8 cellular contexts compared by ENCODE assay signal in the genomic region with DNA sequence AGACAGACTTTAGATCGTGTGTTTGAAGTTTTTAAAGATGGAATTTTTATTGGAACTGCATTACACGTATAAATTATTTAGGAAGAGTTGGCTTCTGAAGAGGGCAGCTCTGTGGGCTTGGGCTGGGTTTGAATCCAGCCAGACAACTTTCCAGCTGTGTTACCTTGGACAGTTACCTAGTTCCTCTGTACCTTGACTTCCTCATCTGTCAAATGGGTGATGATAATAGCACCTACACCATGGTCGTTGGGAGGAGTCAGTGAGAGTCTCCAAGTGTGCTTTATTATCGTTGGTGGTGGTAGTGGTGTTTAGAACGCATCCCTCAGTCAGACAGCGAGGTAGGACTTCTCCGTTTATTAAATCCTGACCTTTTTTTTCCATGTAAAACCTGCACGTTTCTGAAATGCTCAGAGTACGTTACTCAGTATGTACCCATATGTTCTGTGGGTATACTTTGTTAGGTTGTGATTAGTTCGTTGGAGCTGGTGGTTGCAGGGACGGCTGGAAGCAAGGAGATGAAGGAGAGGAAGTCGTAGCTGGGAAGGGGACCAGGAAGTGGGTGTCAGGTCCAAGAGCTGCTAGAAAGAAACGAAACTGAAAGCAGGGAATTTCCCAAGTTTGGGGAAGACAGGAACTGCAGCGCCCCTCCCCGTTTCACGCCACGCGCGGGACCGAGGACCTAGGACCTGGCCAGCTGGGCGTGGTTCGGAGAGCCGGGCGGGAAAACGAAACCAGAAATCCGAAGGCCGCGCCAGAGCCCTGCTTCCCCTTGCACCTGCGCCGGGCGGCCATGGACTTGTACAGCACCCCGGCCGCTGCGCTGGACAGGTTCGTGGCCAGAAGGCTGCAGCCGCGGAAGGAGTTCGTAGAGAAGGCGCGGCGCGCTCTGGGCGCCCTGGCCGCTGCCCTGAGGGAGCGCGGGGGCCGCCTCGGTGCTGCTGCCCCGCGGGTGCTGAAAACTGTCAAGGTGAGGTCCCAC. TPM values are rescaled to one million over a fixed set of nuclear protein-coding genes. Genes with fewer than 3 reads are reported as not detected.
DNase-seq lines count a peak whose midpoint lies in the region; ATAC-seq and TF ChIP-seq lines count a peak whose summit lies in the region.

A gene with protein sequence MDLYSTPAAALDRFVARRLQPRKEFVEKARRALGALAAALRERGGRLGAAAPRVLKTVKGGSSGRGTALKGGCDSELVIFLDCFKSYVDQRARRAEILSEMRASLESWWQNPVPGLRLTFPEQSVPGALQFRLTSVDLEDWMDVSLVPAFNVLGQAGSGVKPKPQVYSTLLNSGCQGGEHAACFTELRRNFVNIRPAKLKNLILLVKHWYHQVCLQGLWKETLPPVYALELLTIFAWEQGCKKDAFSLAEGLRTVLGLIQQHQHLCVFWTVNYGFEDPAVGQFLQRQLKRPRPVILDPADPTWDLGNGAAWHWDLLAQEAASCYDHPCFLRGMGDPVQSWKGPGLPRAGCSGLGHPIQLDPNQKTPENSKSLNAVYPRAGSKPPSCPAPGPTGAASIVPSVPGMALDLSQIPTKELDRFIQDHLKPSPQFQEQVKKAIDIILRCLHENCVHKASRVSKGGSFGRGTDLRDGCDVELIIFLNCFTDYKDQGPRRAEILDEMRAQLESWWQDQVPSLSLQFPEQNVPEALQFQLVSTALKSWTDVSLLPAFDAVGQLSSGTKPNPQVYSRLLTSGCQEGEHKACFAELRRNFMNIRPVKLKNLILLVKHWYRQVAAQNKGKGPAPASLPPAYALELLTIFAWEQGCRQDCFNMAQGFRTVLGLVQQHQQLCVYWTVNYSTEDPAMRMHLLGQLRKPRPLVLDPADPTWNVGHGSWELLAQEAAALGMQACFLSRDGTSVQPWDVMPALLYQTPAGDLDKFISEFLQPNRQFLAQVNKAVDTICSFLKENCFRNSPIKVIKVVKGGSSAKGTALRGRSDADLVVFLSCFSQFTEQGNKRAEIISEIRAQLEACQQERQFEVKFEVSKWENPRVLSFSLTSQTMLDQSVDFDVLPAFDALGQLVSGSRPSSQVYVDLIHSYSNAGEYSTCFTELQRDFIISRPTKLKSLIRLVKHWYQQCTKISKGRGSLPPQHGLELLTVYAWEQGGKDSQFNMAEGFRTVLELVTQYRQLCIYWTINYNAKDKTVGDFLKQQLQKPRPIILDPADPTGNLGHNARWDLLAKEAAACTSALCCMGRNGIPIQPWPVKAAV (plus strand): TSS at position 734 of the 979 bp plus-strand sequence. CDS start 57 bp downstream, at position 791.

- TF ChIP-seq CTCF in foreskin keratinocyte (conservative IDR thresholded peaks at IDR 0.05) = peak; percentile 20

- H3K36me3 ChIP-seq in neuron (ENCODE audit: insufficient read depth, low read length) = no peaks in the 10 kb centered on the region
- H3K36me3 ChIP-seq in stomach smooth muscle (ENCODE audit: control insufficient read depth in 2 of 2, insufficient read depth in 2 of 2, low read length in 2 of 2) = no peaks in the 10 kb centered on the region

- H3K27ac ChIP-seq in foreskin keratinocyte = peak within 1 kb of the TSS; percentile 87
- peak within 1 kb of the TSS; percentile 31 for H3K27ac ChIP-seq in stomach smooth muscle (ENCODE audit: low read length)

- ATAC-seq in HG03097 (IDR thresholded peaks at IDR 0.05; ENCODE audit: low FRiP score, unreplicated experiment) (peak; percentile 38), foreskin keratinocyte (peak; percentile 54), GM18873 (IDR thresholded peaks at IDR 0.05; ENCODE audit: low FRiP score, unreplicated experiment) (no peak)

- H3K9ac ChIP-seq in stomach smooth muscle (ENCODE audit: low read length in 2 of 2) = peak within 1 kb of the TSS; percentile 77 to 84

- no peaks in the 10 kb centered on the region for H3K9me3 ChIP-seq in neuron (ENCODE audit: low read length)
- H3K9me3 ChIP-seq in stomach smooth muscle (ENCODE audit: control insufficient read depth in 2 of 2, low read length in 2 of 2) = no peaks in the 10 kb centered on the region

- H3K4me1 ChIP-seq in foreskin keratinocyte (peaks cover 23% of the 10 kb centered on the region), neuron (ENCODE audit: insufficient read depth, low read length) (peaks cover 2% of the 10 kb centered on the region), stomach smooth muscle (ENCODE audit: control insufficient read depth, insufficient read depth, low read length) (peaks cover 17% of the 10 kb centered on the region)

- H3K4me3 ChIP-seq in neuron (ENCODE audit: low read length) (peak within 1 kb of the TSS; percentile 31), stomach smooth muscle (ENCODE audit: low read length in 2 of 2) (peak within 1 kb of the TSS; percentile 88 to 92)

- H2AFZ ChIP-seq in neuron (ENCODE audit: low read depth, low read length) = no peak within 1 kb of the TSS

- DNase-seq in GM04503 (ENCODE audit: low read depth) (peak; percentile 35), RKO (ENCODE audit: low spot score) (peak; percentile 84), activated gamma-delta T cell (lab: John Stamatoyannopoulos, UW) (peak; percentile 52), foreskin keratinocyte (peak; percentile 69 to 82)

- H3K27me3 ChIP-seq in foreskin keratinocyte (no peaks in the 10 kb centered on the region), neuron (ENCODE audit: insufficient read depth, low read length) (peaks cover 32% of the 10 kb centered on the region), stomach smooth muscle (ENCODE audit: control insufficient read depth in 1 of 2, insufficient read depth in 2 of 2, low read length in 2 of 2) (no peaks in the 10 kb centered on the region)

RNA-seq across cellular contexts. Expression of the gene that starts here (rescaled TPM):
- total RNA-seq in foreskin keratinocyte = 143 and 185 TPM in 2 replicates
- 55.9 and 59.9 TPM in 2 replicates for polyA plus RNA-seq in foreskin keratinocyte
